ENCODE assay signal across 22 cellular contexts in genomic region chr1:78687315-78687714, GRCh38. TPM values are rescaled to one million over a fixed set of nuclear protein-coding genes. Genes with fewer than 3 reads are reported as not detected.
"Had no signal": no experiment of that assay in that cellular context is flagged by ENCODE, and none has a peak within 500 bp of the region (broad histone marks: within the 10 kb centered on the region; RNA-seq: fewer than 3 reads in every experiment).

No MANE protein-coding gene starts in this region.

- H3K79me2 ChIP-seq: hepatocyte, parathyroid adenoma had no signal

- ATAC-seq: activated naive CD8-positive, alpha-beta T cell treated with anti-CD3 and anti-CD28 coated beads, Interleukin-2, amount 50 U/mL, for 24 hours; left ventricle myocardium superior; naive thymus-derived CD4-positive, alpha-beta T cell; psoas muscle had no signal

- DNase-seq: activated CD4-positive, alpha-beta memory T cell treated with anti-CD3 and anti-CD28 coated beads for 36 hours; activated CD4-positive, alpha-beta T cell treated with anti-CD3 and anti-CD28 coated beads for 4 hours; activated CD8-positive, alpha-beta memory T cell treated with anti-CD3 and anti-CD28 coated beads, Interleukin-2, amount 50 U/mL, for 4 hours; activated gamma-delta T cell; activated naive CD8-positive, alpha-beta T cell treated with anti-CD3 and anti-CD28 coated beads, Interleukin-2, amount 50 U/mL, for 24 hours; activated T-cell treated with anti-CD3 and anti-CD28 coated beads, Interleukin-2, amount 50 U/mL, for 1 hour; endodermal cell; islet precursor cell; left ventricle myocardium superior; naive thymus-derived CD4-positive, alpha-beta T cell; psoas muscle; stimulated activated CD4-positive, alpha-beta T cell treated with anti-CD3 and anti-CD28 coated beads, Interleukin-15, amount 100 ng/mL, for 24 hours; stimulated activated CD4-positive, alpha-beta T cell treated with anti-CD3 and anti-CD28 coated beads, Interleukin-2, amount 100 ng/mL, for 24 hours; stimulated activated naive CD4-positive, alpha-beta T cell; T-helper 9 cell; tibial artery had no signal

- H2AFZ ChIP-seq: hepatocyte, parathyroid adenoma had no signal

- H3K9me3 ChIP-seq: breast epithelium, esophagus muscularis mucosa, psoas muscle, suprapubic skin, tibial artery had no signal

- H3K4me3 ChIP-seq: breast epithelium, esophagus muscularis mucosa, hepatocyte, psoas muscle, suprapubic skin, tibial artery had no signal

- H3K4me1 ChIP-seq: breast epithelium, parathyroid adenoma, psoas muscle, suprapubic skin, tibial artery had no signal

- H3K4me2 ChIP-seq: hepatocyte had no signal

- H3K27me3 ChIP-seq: breast epithelium, esophagus muscularis mucosa, hepatocyte, suprapubic skin, tibial artery had no signal

- H3K36me3 ChIP-seq: breast epithelium, esophagus muscularis mucosa, suprapubic skin, tibial artery had no signal

- H3K27ac ChIP-seq: breast epithelium, esophagus muscularis mucosa, hepatocyte, parathyroid adenoma, psoas muscle, suprapubic skin, tibial artery, VCaP had no signal

RNA-seq across cellular contexts. Expression of gene IFI44, which starts 37.7 kb away (rescaled TPM):
- total RNA-seq: endodermal cell had no signal
